1 cellular context compared by ENCODE assay signal in the genomic region with DNA sequence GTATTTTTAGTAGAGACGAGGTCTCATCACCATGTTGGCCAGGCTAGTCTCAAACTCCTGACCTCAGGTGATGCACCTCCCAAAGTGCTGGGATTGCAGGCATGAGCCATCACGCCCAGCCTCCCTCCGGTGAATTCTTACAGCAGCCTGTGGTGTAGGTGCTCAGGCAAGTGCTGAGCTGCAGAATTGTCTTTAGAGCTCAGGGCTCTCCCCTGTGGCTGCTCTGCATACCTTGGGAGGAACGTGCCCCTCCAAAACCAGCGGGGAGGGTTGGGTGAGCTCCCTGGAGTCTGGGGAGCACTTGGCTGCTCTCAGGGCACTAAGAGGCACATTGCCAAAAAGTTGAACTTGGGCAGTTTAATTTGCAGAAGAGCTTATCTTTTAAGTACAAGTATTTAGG.
TF ChIP-seq lines count a peak whose summit lies in the region.

No MANE protein-coding gene starts in this region.

TF ChIP-seq in GM23338, 12 proteins besides CTCF, POLR2A, EP300 and RAD21 (continued from another document):
- TF ChIP-seq, protein P1, sequence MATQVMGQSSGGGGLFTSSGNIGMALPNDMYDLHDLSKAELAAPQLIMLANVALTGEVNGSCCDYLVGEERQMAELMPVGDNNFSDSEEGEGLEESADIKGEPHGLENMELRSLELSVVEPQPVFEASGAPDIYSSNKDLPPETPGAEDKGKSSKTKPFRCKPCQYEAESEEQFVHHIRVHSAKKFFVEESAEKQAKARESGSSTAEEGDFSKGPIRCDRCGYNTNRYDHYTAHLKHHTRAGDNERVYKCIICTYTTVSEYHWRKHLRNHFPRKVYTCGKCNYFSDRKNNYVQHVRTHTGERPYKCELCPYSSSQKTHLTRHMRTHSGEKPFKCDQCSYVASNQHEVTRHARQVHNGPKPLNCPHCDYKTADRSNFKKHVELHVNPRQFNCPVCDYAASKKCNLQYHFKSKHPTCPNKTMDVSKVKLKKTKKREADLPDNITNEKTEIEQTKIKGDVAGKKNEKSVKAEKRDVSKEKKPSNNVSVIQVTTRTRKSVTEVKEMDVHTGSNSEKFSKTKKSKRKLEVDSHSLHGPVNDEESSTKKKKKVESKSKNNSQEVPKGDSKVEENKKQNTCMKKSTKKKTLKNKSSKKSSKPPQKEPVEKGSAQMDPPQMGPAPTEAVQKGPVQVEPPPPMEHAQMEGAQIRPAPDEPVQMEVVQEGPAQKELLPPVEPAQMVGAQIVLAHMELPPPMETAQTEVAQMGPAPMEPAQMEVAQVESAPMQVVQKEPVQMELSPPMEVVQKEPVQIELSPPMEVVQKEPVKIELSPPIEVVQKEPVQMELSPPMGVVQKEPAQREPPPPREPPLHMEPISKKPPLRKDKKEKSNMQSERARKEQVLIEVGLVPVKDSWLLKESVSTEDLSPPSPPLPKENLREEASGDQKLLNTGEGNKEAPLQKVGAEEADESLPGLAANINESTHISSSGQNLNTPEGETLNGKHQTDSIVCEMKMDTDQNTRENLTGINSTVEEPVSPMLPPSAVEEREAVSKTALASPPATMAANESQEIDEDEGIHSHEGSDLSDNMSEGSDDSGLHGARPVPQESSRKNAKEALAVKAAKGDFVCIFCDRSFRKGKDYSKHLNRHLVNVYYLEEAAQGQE (IDR thresholded peaks at IDR 0.05; ENCODE audit: unreplicated experiment) = no peak
- TF ChIP-seq ZNF114 (CRISPR knock-in tag; IDR thresholded peaks at IDR 0.05) = no peak
